ENCODE assay signal across 13 cellular contexts in the genomic region with DNA sequence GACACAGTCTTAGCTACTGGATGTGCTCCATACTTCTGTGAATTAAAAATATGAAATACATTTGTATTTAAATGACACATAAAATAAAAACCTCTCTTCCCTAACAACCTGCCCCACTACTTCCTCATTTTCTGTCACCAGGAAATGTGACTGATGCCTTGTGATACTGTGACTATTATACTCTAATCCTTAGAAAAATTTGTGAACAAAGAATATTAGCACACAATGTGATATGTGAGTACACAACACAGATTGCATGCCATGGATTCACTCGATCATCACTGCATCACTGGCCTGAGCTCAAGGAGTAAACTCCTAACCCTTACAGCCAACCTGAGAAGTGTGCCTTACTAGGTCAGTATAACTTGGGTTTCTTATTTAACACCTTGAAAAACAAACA.
DNase-seq lines count a peak whose midpoint lies in the region; ATAC-seq, FAIRE-seq and TF ChIP-seq lines count a peak whose summit lies in the region.
"Had no signal": no experiment of that assay in that cellular context is flagged by ENCODE, and none has a peak within 500 bp of the region (broad histone marks: within the 10 kb centered on the region; RNA-seq: fewer than 3 reads in every experiment).

No MANE protein-coding gene starts in this region.

- H3K27ac Mint-ChIP-seq in central memory CD8-positive, alpha-beta T cell (ENCODE audit: low read depth): peak overlapping the region; percentile 77
- peak overlapping the region; percentile 95 to 99 for H3K27ac Mint-ChIP-seq in natural killer cell treated with Interleukin-12 subunit alpha and Interleukin-12 subunit beta and Interleukin-15 and Interleukin-18, amount 100 ng/mL, for 72 hours
- H3K27ac Mint-ChIP-seq: nephron progenitor cell; stimulated activated effector memory CD8-positive, alpha-beta T cell treated with anti-CD3 and anti-CD28 coated beads, Interleukin-12 subunit alpha, Interleukin-12 subunit beta, amount 100 ng/mL, for 72 hours had no signal

- peak; percentile 72 for FAIRE-seq in GM19239 (lab: Jason Lieb, UNC)

- intact Hi-C loops in ovary (cut with DNase I): no loop called here

- ATAC-seq in central memory CD8-positive, alpha-beta T cell (replicated peaks; ENCODE audit: extremely low read depth, poor library complexity, severe bottlenecking): no peak
- ATAC-seq in natural killer cell treated with Interleukin-12 subunit alpha and Interleukin-12 subunit beta and Interleukin-15 and Interleukin-18, amount 100 ng/mL, for 72 hours: no peak

- no peak overlapping the region for H3K4me3 Mint-ChIP-seq in central memory CD8-positive, alpha-beta T cell
- peak overlapping the region; percentile 30 for H3K4me3 Mint-ChIP-seq in natural killer cell treated with Interleukin-12 subunit alpha and Interleukin-12 subunit beta and Interleukin-15 and Interleukin-18, amount 100 ng/mL, for 72 hours
- H3K4me3 Mint-ChIP-seq: nephron progenitor cell had no signal

- H3K27ac ChIP-seq in substantia nigra (ENCODE audit: low read depth, low read length, poor library complexity, severe bottlenecking) (no peak overlapping the region), ovary (no peak overlapping the region)

- H3K4me1 Mint-ChIP-seq in central memory CD8-positive, alpha-beta T cell: peaks cover 33% of the 10 kb centered on the region
- peaks cover 39 to 43% of the 10 kb centered on the region in 2 donors for H3K4me1 Mint-ChIP-seq in natural killer cell treated with Interleukin-12 subunit alpha and Interleukin-12 subunit beta and Interleukin-15 and Interleukin-18, amount 100 ng/mL, for 72 hours (ENCODE audit: low read depth in 2 of 2)

- H3K27me3 ChIP-seq in ovary: no peaks in the 10 kb centered on the region

- WGBS in ovary, 3 donors: 77 to 87% (median 78%) methylated on average over 1 of the region's 1 CpG

- no peak for TF ChIP-seq CTCF in ovary (IDR thresholded peaks at IDR 0.05)

- no peak for TF ChIP-seq POLR2A in ovary (IDR thresholded peaks at IDR 0.05)

- no peaks in the 10 kb centered on the region for H3K4me1 ChIP-seq in ovary (ENCODE audit: insufficient read depth)

- no peaks in the 10 kb centered on the region for H3K36me3 ChIP-seq in ovary

- H3K36me3 Mint-ChIP-seq in central memory CD8-positive, alpha-beta T cell (ENCODE audit: insufficient read depth): no peaks in the 10 kb centered on the region
- no peaks in the 10 kb centered on the region for H3K36me3 Mint-ChIP-seq in natural killer cell treated with Interleukin-12 subunit alpha and Interleukin-12 subunit beta and Interleukin-15 and Interleukin-18, amount 100 ng/mL, for 72 hours

- no peaks in the 10 kb centered on the region for H3K9me3 ChIP-seq in ovary

- no peaks in the 10 kb centered on the region for H3K27me3 Mint-ChIP-seq in central memory CD8-positive, alpha-beta T cell
- H3K27me3 Mint-ChIP-seq in natural killer cell treated with Interleukin-12 subunit alpha and Interleukin-12 subunit beta and Interleukin-15 and Interleukin-18, amount 100 ng/mL, for 72 hours: no peaks in the 10 kb centered on the region

- TF ChIP-seq EP300 in ovary (IDR thresholded peaks at IDR 0.05): no peak

- DNase-seq in GM19239 (ENCODE audit: insufficient read length, low spot score) (no peak), NOMO-1 treated with DMSO at 0.1 percent for 48 hours (lab: John Stamatoyannopoulos, UW; ENCODE audit: unreplicated experiment) (peak; percentile 74), substantia nigra (lab: John Stamatoyannopoulos, UW) (no peak), ovary (no peak)
- DNase-seq in central memory CD8-positive, alpha-beta T cell (ENCODE audit: low spot score in 2 of 2): no peak
- DNase-seq in natural killer cell treated with Interleukin-12 subunit alpha and Interleukin-12 subunit beta and Interleukin-15 and Interleukin-18, amount 100 ng/mL, for 72 hours (ENCODE audit: low spot score): no peak
- DNase-seq in activated CD4-positive, alpha-beta T cell treated with anti-CD3 and anti-CD28 coated beads, Interleukin-2, amount 50 U/mL, for 1 hour: no peak
- DNase-seq in activated CD4-positive, alpha-beta T cell treated with anti-CD3 and anti-CD28 coated beads for 48 hours: no peak
- DNase-seq: activated CD8-positive, alpha-beta memory T cell treated with anti-CD3 and anti-CD28 coated beads, Interleukin-2, amount 50 U/mL, for 48 hours; anterior cingulate cortex; nephron progenitor cell; T-helper 9 cell had no signal

- H3K4me3 ChIP-seq in ovary: no peak overlapping the region

- H3K9me3 Mint-ChIP-seq in central memory CD8-positive, alpha-beta T cell: no peaks in the 10 kb centered on the region
- H3K9me3 Mint-ChIP-seq in natural killer cell treated with Interleukin-12 subunit alpha and Interleukin-12 subunit beta and Interleukin-15 and Interleukin-18, amount 100 ng/mL, for 72 hours: no peaks in the 10 kb centered on the region
- H3K9me3 Mint-ChIP-seq: nephron progenitor cell; stimulated activated effector memory CD8-positive, alpha-beta T cell treated with anti-CD3 and anti-CD28 coated beads, Interleukin-12 subunit alpha, Interleukin-12 subunit beta, amount 100 ng/mL, for 72 hours had no signal
